ENCODE assay signal across 8 cellular contexts in the genomic region with DNA sequence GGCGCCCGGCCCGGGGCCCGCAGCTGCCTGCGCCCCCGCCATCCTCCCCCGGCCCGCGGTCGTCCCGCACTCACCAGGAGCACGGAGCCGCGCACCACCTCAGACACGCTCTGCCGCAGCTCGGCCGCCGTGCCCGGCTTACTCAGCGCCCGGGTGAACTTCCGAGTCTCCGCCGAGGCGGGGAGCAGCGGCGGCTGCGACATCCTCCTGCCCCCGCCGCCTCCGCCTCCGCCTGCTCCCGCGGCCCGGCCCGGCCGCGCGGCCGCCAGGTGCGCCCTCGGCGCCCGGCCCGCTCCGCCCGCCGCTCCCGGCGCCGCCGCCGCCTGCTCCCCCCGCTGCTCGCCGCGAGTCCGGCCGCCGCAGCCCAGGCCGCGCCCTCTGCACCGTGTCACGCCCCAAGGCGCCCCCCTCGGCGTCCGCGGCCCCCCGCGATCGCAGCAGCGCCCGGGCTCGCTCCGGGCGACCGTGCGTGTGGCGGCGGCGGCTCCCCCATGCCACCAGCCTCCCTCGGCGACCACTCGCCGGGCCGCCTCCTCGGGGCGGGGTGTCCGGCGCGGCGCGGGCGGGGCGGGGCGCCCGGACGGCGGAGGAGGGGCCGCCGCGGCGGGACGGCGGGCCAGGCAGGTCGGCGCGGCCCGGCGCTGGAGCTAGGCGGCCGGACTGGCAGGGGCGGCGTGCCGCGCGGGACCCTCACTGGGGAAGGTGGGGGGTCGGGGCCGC.
DNase-seq lines count a peak whose midpoint lies in the region; ATAC-seq and TF ChIP-seq lines count a peak whose summit lies in the region.

No MANE protein-coding gene starts in this region.

- H3K4me3 ChIP-seq in left ventricle myocardium inferior (peak overlapping the region; percentile 79), psoas muscle (peak overlapping the region; percentile 75)

- no peaks in the 10 kb centered on the region for H3K9me3 ChIP-seq in left ventricle myocardium inferior (replicated peaks)
- H3K9me3 ChIP-seq in psoas muscle: no peaks in the 10 kb centered on the region

- H3K27me3 Mint-ChIP-seq in CD14-positive monocyte (ENCODE audit: low read depth in 3 of 3): peaks cover 76 to 91% (median 88%) of the 10 kb centered on the region in 3 donors
- no peaks in the 10 kb centered on the region for H3K27me3 Mint-ChIP-seq in activated naive CD8-positive, alpha-beta T cell treated with anti-CD3 and anti-CD28 coated beads, Interleukin-2, amount 10 ng/mL, durations not matched to agents 7 days and 5 days

- peaks cover 43% of the 10 kb centered on the region for H3K4me1 ChIP-seq in left ventricle myocardium inferior
- no peaks in the 10 kb centered on the region for H3K4me1 ChIP-seq in psoas muscle

- POLR2A ChIA-PET in activated naive CD8-positive, alpha-beta T cell treated with anti-CD3 and anti-CD28 coated beads, Interleukin-2, amount 10 ng/mL, durations not matched to agents 7 days and 5 days (lab: Charles Lee): interaction anchor here (0.6 to 5.1 kb wide), 11 partner anchors 12 to 172 kb away, joined by 3 to 36 read pairs (median 5); partner anchors contain the start of genes GPR18 and UBAC2

- no peak overlapping the region for H3K27ac Mint-ChIP-seq in CD14-positive monocyte
- H3K27ac Mint-ChIP-seq in activated naive CD8-positive, alpha-beta T cell treated with anti-CD3 and anti-CD28 coated beads, Interleukin-2, amount 10 ng/mL, durations not matched to agents 7 days and 5 days: peak overlapping the region; percentile 73

- in situ Hi-C loops in SK-MEL-5 (cut with HindIII; ENCODE audit: low pct_unique_long_range_greater_than_20kb, low sequenced_read_pairs): no loop called here

- peak; percentile 48 for ATAC-seq in GM19351 (IDR thresholded peaks at IDR 0.05; ENCODE audit: unreplicated experiment)
- peak; percentile 39 for ATAC-seq in HG03457 (IDR thresholded peaks at IDR 0.05; ENCODE audit: unreplicated experiment)
- peak; percentile 50 for ATAC-seq in activated naive CD8-positive, alpha-beta T cell treated with anti-CD3 and anti-CD28 coated beads, Interleukin-2, amount 10 ng/mL, durations not matched to agents 7 days and 5 days (ENCODE audit: low read depth)
- peak; percentile 50 to 56 (median 54) for ATAC-seq in psoas muscle

- H3K36me3 Mint-ChIP-seq in CD14-positive monocyte: peaks cover 0 to 15% of the 10 kb centered on the region in 2 donors
- H3K36me3 Mint-ChIP-seq in activated naive CD8-positive, alpha-beta T cell treated with anti-CD3 and anti-CD28 coated beads, Interleukin-2, amount 10 ng/mL, durations not matched to agents 7 days and 5 days: peaks cover 4% of the 10 kb centered on the region

- H3K36me3 ChIP-seq in left ventricle myocardium inferior (no peaks in the 10 kb centered on the region), psoas muscle (ENCODE audit: insufficient read depth in 1 of 2, low read depth in 1 of 2) (no peaks in the 10 kb centered on the region)

- peak overlapping the region; percentile 20 to 66 for H3K4me3 Mint-ChIP-seq in CD14-positive monocyte
- H3K4me3 Mint-ChIP-seq in activated naive CD8-positive, alpha-beta T cell treated with anti-CD3 and anti-CD28 coated beads, Interleukin-2, amount 10 ng/mL, durations not matched to agents 7 days and 5 days: peak overlapping the region; percentile 86

- DNase-seq in CD14-positive monocyte (ENCODE audit: low spot score) (peak; percentile 66), SK-MEL-5 (ENCODE audit: low read depth, low spot score) (peak; percentile 37), left ventricle myocardium inferior (peak; percentile 47), psoas muscle (peak; percentile 68 to 72), NCI-H2107 treated with DMSO at 0.1 percent for 48 hours (lab: John Stamatoyannopoulos, UW; ENCODE audit: unreplicated experiment) (no peak)
- peak; percentile 79 for DNase-seq in activated naive CD8-positive, alpha-beta T cell treated with anti-CD3 and anti-CD28 coated beads, Interleukin-2, amount 10 ng/mL, durations not matched to agents 7 days and 5 days

- peaks cover 0 to 28% (median 20%) of the 10 kb centered on the region in 7 donors for H3K9me3 Mint-ChIP-seq in CD14-positive monocyte
- H3K9me3 Mint-ChIP-seq in activated naive CD8-positive, alpha-beta T cell treated with anti-CD3 and anti-CD28 coated beads, Interleukin-2, amount 10 ng/mL, durations not matched to agents 7 days and 5 days: no peaks in the 10 kb centered on the region

- peaks cover 13% of the 10 kb centered on the region for H3K4me1 Mint-ChIP-seq in CD14-positive monocyte
- H3K4me1 Mint-ChIP-seq in activated naive CD8-positive, alpha-beta T cell treated with anti-CD3 and anti-CD28 coated beads, Interleukin-2, amount 10 ng/mL, durations not matched to agents 7 days and 5 days: peaks cover 34% of the 10 kb centered on the region

- H3K27ac ChIP-seq in left ventricle myocardium inferior (replicated peaks) (peak overlapping the region; percentile 94), psoas muscle (peak overlapping the region; percentile 83)

- WGBS in psoas muscle, 3 donors: 1% methylated on average over 37 to 120 of the region's 121 CpGs

- intact Hi-C loops in CD14-positive monocyte (cut with micrococcal nuclease): no loop called here
- intact Hi-C loops in left ventricle myocardium inferior (cut with micrococcal nuclease): no loop called here
- intact Hi-C loops in psoas muscle (cut with DNase I): no loop called here

- TF ChIP-seq CTCF in CD14-positive monocyte (IDR thresholded peaks at IDR 0.05): no peak
- no peak for TF ChIP-seq CTCF in left ventricle myocardium inferior (IDR thresholded peaks at IDR 0.05; ENCODE audit: borderline replicate concordance)
- no peak for TF ChIP-seq CTCF in psoas muscle (IDR thresholded peaks at IDR 0.05)

- no peaks in the 10 kb centered on the region for H3K27me3 ChIP-seq in left ventricle myocardium inferior (ENCODE audit: low read depth)
- no peaks in the 10 kb centered on the region for H3K27me3 ChIP-seq in psoas muscle (ENCODE audit: insufficient read depth in 3 of 3, low read length in 2 of 3)
